In genomic region chr12:46430340-46430948, GRCh38 we compare ENCODE assay signal across 8 cellular contexts. TPM values are rescaled to one million over a fixed set of nuclear protein-coding genes. Genes with fewer than 3 reads are reported as not detected.
DNase-seq lines count a peak whose midpoint lies in the region; ATAC-seq and TF ChIP-seq lines count a peak whose summit lies in the region.

No MANE protein-coding gene starts in this region.

- H3K27ac Mint-ChIP-seq in activated CD4-positive, alpha-beta memory T cell treated with anti-CD3 and anti-CD28 coated beads, Interleukin-2, amount 10 ng/mL, durations not matched to agents 7 days and 5 days: peak overlapping the region; percentile 62

- H3K4me1 ChIP-seq in DND-41 (ENCODE audit: insufficient read depth, low read length): peaks cover 28% of the 10 kb centered on the region
- peaks cover 0 to 29% of the 10 kb centered on the region in 2 donors for H3K4me1 ChIP-seq in right atrium auricular region
- H3K4me1 ChIP-seq in stomach: peaks cover 0 to 31% (median 10%) of the 10 kb centered on the region in 4 donors

- TF ChIP-seq EP300 in stomach (IDR thresholded peaks at IDR 0.05): no peak

- POLR2A ChIA-PET in activated CD4-positive, alpha-beta memory T cell treated with anti-CD3 and anti-CD28 coated beads, Interleukin-2, amount 10 ng/mL, durations not matched to agents 7 days and 5 days (lab: Charles Lee): interaction anchor here (1.8 kb wide), 1 partner anchor 47 kb away, joined by 7 read pairs; no protein-coding TSS in a partner anchor

- WGBS in stomach, 5 donors: 17 to 37% (median 24%) methylated on average over 2 of the region's 2 CpGs

- CTCF ChIA-PET in activated CD4-positive, alpha-beta memory T cell treated with anti-CD3 and anti-CD28 coated beads, Interleukin-2, amount 10 ng/mL, durations not matched to agents 7 days and 5 days (lab: Charles Lee): interaction anchor here (1.0 kb wide), 2 partner anchors 93 to 306 kb away, joined by 3 to 6 read pairs; no protein-coding TSS in a partner anchor

- H3K27me3 ChIP-seq in DND-41 (ENCODE audit: insufficient read depth, low read length, poor library complexity) (no peaks in the 10 kb centered on the region), right atrium auricular region (no peaks in the 10 kb centered on the region), stomach (no peaks in the 10 kb centered on the region)

- no peaks in the 10 kb centered on the region for H3K79me2 ChIP-seq in DND-41 (ENCODE audit: insufficient read depth, low read length)

- H4K20me1 ChIP-seq in DND-41 (ENCODE audit: insufficient read depth, low read length): no peaks in the 10 kb centered on the region

- no peaks in the 10 kb centered on the region for H3K9me3 Mint-ChIP-seq in activated CD4-positive, alpha-beta memory T cell treated with anti-CD3 and anti-CD28 coated beads, Interleukin-2, amount 10 ng/mL, durations not matched to agents 7 days and 5 days

- peak overlapping the region; percentile 21; the same call in 1 of the 2 replicates for H2AFZ ChIP-seq in DND-41 (ENCODE audit: low read depth, low read length)

- intact Hi-C loops in stomach (cut with DNase I; ENCODE audit: low total_unique reads): no loop called here

- H3K4me3 Mint-ChIP-seq in activated CD4-positive, alpha-beta memory T cell treated with anti-CD3 and anti-CD28 coated beads, Interleukin-2, amount 10 ng/mL, durations not matched to agents 7 days and 5 days: peak overlapping the region; percentile 20

- H3K9ac ChIP-seq in DND-41 (ENCODE audit: low read depth, low read length): no peak overlapping the region

- H3K4me2 ChIP-seq in DND-41 (ENCODE audit: insufficient read depth, low read length): peak overlapping the region; percentile 30; the same call in 1 of the 2 replicates

- H3K9me3 ChIP-seq in DND-41 (ENCODE audit: insufficient read depth, low read length, severe bottlenecking) (peaks cover 7% of the 10 kb centered on the region), right atrium auricular region (no peaks in the 10 kb centered on the region), stomach (no peaks in the 10 kb centered on the region)

- H3K4me3 ChIP-seq in DND-41 (ENCODE audit: low read depth in 1 of 2, low read length in 2 of 2): no peak overlapping the region
- H3K4me3 ChIP-seq in right atrium auricular region: no peak overlapping the region
- no peak overlapping the region for H3K4me3 ChIP-seq in stomach

- no peaks in the 10 kb centered on the region for H3K36me3 ChIP-seq in DND-41 (ENCODE audit: insufficient read depth, low read length)
- no peaks in the 10 kb centered on the region for H3K36me3 ChIP-seq in right atrium auricular region
- no peaks in the 10 kb centered on the region for H3K36me3 ChIP-seq in stomach

- ATAC-seq in DND-41 (ENCODE audit: insufficient read depth, low read depth) (peak; percentile 89), HG03442 (IDR thresholded peaks at IDR 0.05; ENCODE audit: unreplicated experiment) (peak; percentile 57), HG03159 (IDR thresholded peaks at IDR 0.05; ENCODE audit: unreplicated experiment) (no peak), HG02981 (IDR thresholded peaks at IDR 0.05; ENCODE audit: unreplicated experiment) (no peak)

- peaks cover 20% of the 10 kb centered on the region for H3K4me1 Mint-ChIP-seq in activated CD4-positive, alpha-beta memory T cell treated with anti-CD3 and anti-CD28 coated beads, Interleukin-2, amount 10 ng/mL, durations not matched to agents 7 days and 5 days

- H3K27ac ChIP-seq in DND-41 (ENCODE audit: low read length) (peak overlapping the region; percentile 48), right atrium auricular region (peak overlapping the region; percentile 66 to 74), stomach (peak overlapping the region in 3 of 5 donors; percentile 65 to 76 (median 71))

- H3K27me3 Mint-ChIP-seq in activated CD4-positive, alpha-beta memory T cell treated with anti-CD3 and anti-CD28 coated beads, Interleukin-2, amount 10 ng/mL, durations not matched to agents 7 days and 5 days: no peaks in the 10 kb centered on the region

- DNase-seq in DND-41 (peak; percentile 26), right atrium auricular region (ENCODE audit: low spot score) (no peak), stomach (no peak)
- no peak for DNase-seq in activated CD4-positive, alpha-beta memory T cell treated with anti-CD3 and anti-CD28 coated beads, Interleukin-2, amount 10 ng/mL, durations not matched to agents 7 days and 5 days
- no peak for DNase-seq in activated CD4-positive, CD25-positive, alpha-beta regulatory T cell (lab: John Stamatoyannopoulos, UW)

- peaks cover 5% of the 10 kb centered on the region for H3K36me3 Mint-ChIP-seq in activated CD4-positive, alpha-beta memory T cell treated with anti-CD3 and anti-CD28 coated beads, Interleukin-2, amount 10 ng/mL, durations not matched to agents 7 days and 5 days (ENCODE audit: low read depth)

- TF ChIP-seq CTCF in DND-41 (IDR thresholded peaks at IDR 0.05; ENCODE audit: borderline replicate concordance, extremely low read depth, low read length, poor library complexity, severe bottlenecking) (no peak), right atrium auricular region (IDR thresholded peaks at IDR 0.05) (no peak), stomach (IDR thresholded peaks at IDR 0.05) (no peak)

- TF ChIP-seq POLR2A in stomach (IDR thresholded peaks at IDR 0.05): no peak

RNA-seq across cellular contexts. Expression of gene SLC38A2, which starts 57.9 kb away (rescaled TPM):
- 100 to 1,000 TPM; 265 to 267 TPM for total RNA-seq in activated CD4-positive, alpha-beta memory T cell treated with anti-CD3 and anti-CD28 coated beads, Interleukin-2, amount 10 ng/mL, durations not matched to agents 7 days and 5 days
- total RNA-seq in right atrium auricular region (100 to 1,000 TPM; 192 to 204 TPM), stomach (100 to 1,000 TPM; 141 to 716 (median 250) TPM)
- 10 to 100 TPM; 26.6 to 88.6 (median 27.2) TPM for polyA plus RNA-seq in stomach

Comparison
In these comparisons a context has a peak if more than half of its experiments do, and no peak if none do; other contexts are left out.
1. ATAC-seq: peak in DND-41 (single experiment) and HG03442 (single experiment); none in HG03159 (single experiment) and HG02981 (single experiment).
2. Peak in every context shown above with its lines, with median percentiles within 50 percentile points of each other: H3K27ac ChIP-seq.